26 cellular contexts compared by ENCODE assay signal in genomic region chr1:115299266-115299665, GRCh38. TPM values are rescaled to one million over a fixed set of nuclear protein-coding genes. Genes with fewer than 3 reads are reported as not detected.
DNase-seq lines count a peak whose midpoint lies in the region; ATAC-seq, FAIRE-seq and TF ChIP-seq lines count a peak whose summit lies in the region.
"Had no signal": no experiment of that assay in that cellular context is flagged by ENCODE, and none has a peak within 500 bp of the region (broad histone marks: within the 10 kb centered on the region; RNA-seq: fewer than 3 reads in every experiment).

No MANE protein-coding gene starts in this region.

- CTCF ChIA-PET in mammary epithelial cell (lab: Charles Lee; ENCODE audit: low non-redundant PET) = no interaction called here

- no peak for TF ChIP-seq CTCF in mammary epithelial cell (conservative IDR thresholded peaks at IDR 0.05 in 1 of 2, IDR thresholded peaks at IDR 0.05 in 1 of 2; ENCODE audit: extremely low read depth in 1 of 2, insufficient read depth in 1 of 2, low read depth in 1 of 2, low read length in 2 of 2)
- no peak for TF ChIP-seq CTCF in breast epithelium (IDR thresholded peaks at IDR 0.05)
- no peak for TF ChIP-seq CTCF in RWPE2 (IDR thresholded peaks at IDR 0.05; ENCODE audit: poor library complexity, severe bottlenecking)
- no peak for TF ChIP-seq CTCF in hepatocyte (IDR thresholded peaks at IDR 0.05; ENCODE audit: poor library complexity)

- peak; percentile 78 for DNase-seq in mammary epithelial cell
- DNase-seq in breast epithelium (ENCODE audit: low spot score in 2 of 2) = no peak
- DNase-seq in RWPE2 (ENCODE audit: low spot score) = no peak
- DNase-seq in hepatocyte (ENCODE audit: low spot score) = peak; percentile 26
- DNase-seq in sciatic nerve (ENCODE audit: low spot score) = no peak
- DNase-seq in HK-2 (ENCODE audit: unreplicated experiment) = no peak
- DNase-seq in small intestine = no peak
- DNase-seq: ACHN; activated CD4-positive, alpha-beta T cell treated with anti-CD3 and anti-CD28 coated beads, Interleukin-2, amount 50 U/mL, for 1 hour; activated CD8-positive, alpha-beta memory T cell treated with anti-CD3 and anti-CD28 coated beads, Interleukin-2, amount 50 U/mL, for 4 hours; activated naive CD8-positive, alpha-beta T cell treated with anti-CD3 and anti-CD28 coated beads, Interleukin-2, amount 50 U/mL, for 24 hours; dermis blood vessel endothelial cell; DMS 273 treated with DMSO at 0.1 percent for 48 hours; Karpas-422; NCI-H1092 treated with DMSO at 0.1 percent for 48 hours; nephron progenitor cell; SHP77 treated with DMSO at 0.1 percent for 48 hours; stimulated activated CD4-positive, alpha-beta T cell treated with anti-CD3 and anti-CD28 coated beads, Interleukin-2, amount 100 ng/mL, for 48 hours; stimulated activated naive CD4-positive, alpha-beta T cell treated with Interleukin-2 at 50 U/mL for 16 hours; T-helper 17 cell had no signal

- no peak for TF ChIP-seq POLR2A in breast epithelium (IDR thresholded peaks at IDR 0.05)

- H2AFZ ChIP-seq in mammary epithelial cell (ENCODE audit: low read depth, low read length) = no peak overlapping the region
- no peak overlapping the region for H2AFZ ChIP-seq in hepatocyte

- dilution Hi-C loops in mammary epithelial cell (cut with HindIII; ENCODE audit: low sequenced_read_pairs) = no loop called here

- no peak overlapping the region for H3K9ac ChIP-seq in mammary epithelial cell (ENCODE audit: insufficient read depth, low read length)

- H3K4me2 ChIP-seq in mammary epithelial cell (ENCODE audit: insufficient read depth, low read depth, low read length) (no peak overlapping the region), hepatocyte (no peak overlapping the region)

- no peaks in the 10 kb centered on the region for H3K27me3 ChIP-seq in mammary epithelial cell (ENCODE audit: insufficient read depth, low read length)
- no peaks in the 10 kb centered on the region for H3K27me3 ChIP-seq in breast epithelium
- no peaks in the 10 kb centered on the region for H3K27me3 ChIP-seq in RWPE2 (ENCODE audit: insufficient read depth, poor library complexity, severe bottlenecking)
- no peaks in the 10 kb centered on the region for H3K27me3 ChIP-seq in hepatocyte
- H3K27me3 ChIP-seq in small intestine (ENCODE audit: control insufficient read depth in 2 of 2, insufficient read depth in 2 of 2, low read length in 2 of 2) = no peaks in the 10 kb centered on the region
- H3K27me3 ChIP-seq: cardiac muscle cell had no signal

- H3K9me3 ChIP-seq in mammary epithelial cell (replicated peaks; ENCODE audit: insufficient read depth, low read length) = no peaks in the 10 kb centered on the region
- H3K9me3 ChIP-seq in breast epithelium = no peaks in the 10 kb centered on the region
- H3K9me3 ChIP-seq in RWPE2 (ENCODE audit: severe bottlenecking) = no peaks in the 10 kb centered on the region
- no peaks in the 10 kb centered on the region for H3K9me3 ChIP-seq in hepatocyte (ENCODE audit: low read depth)
- no peaks in the 10 kb centered on the region for H3K9me3 ChIP-seq in small intestine (ENCODE audit: control insufficient read depth, low read depth)

- FAIRE-seq in small intestine (lab: Jason Lieb, UNC) = no peak
- FAIRE-seq: HTR-8/SVneo, islet of Langerhans had no signal

- intact Hi-C loops in mammary epithelial cell (cut with micrococcal nuclease) = no loop called here
- intact Hi-C loops in breast epithelium (cut with DNase I; ENCODE audit: low total_unique reads) = no loop called here
- intact Hi-C loops in sciatic nerve (cut with DNase I) = no loop called here

- H3K36me3 ChIP-seq in mammary epithelial cell (ENCODE audit: insufficient read depth, low read length) = no peaks in the 10 kb centered on the region
- H3K36me3 ChIP-seq in breast epithelium = no peaks in the 10 kb centered on the region
- H3K36me3 ChIP-seq in RWPE2 (ENCODE audit: low read depth) = no peaks in the 10 kb centered on the region
- H3K36me3 ChIP-seq in hepatocyte (replicated peaks; ENCODE audit: insufficient read depth, low read depth) = no peaks in the 10 kb centered on the region
- no peaks in the 10 kb centered on the region for H3K36me3 ChIP-seq in small intestine (ENCODE audit: control insufficient read depth in 2 of 2, insufficient read depth in 2 of 2, low read length in 2 of 2)
- H3K36me3 ChIP-seq: cardiac muscle cell had no signal

- H3K4me1 ChIP-seq in mammary epithelial cell (ENCODE audit: insufficient read depth, low read length) (peaks cover 45% of the 10 kb centered on the region), breast epithelium (no peaks in the 10 kb centered on the region), RWPE2 (ENCODE audit: insufficient read depth, poor library complexity, severe bottlenecking) (peaks cover 36% of the 10 kb centered on the region), hepatocyte (ENCODE audit: insufficient read depth) (peaks cover 29% of the 10 kb centered on the region), small intestine (ENCODE audit: control insufficient read depth in 2 of 2, insufficient read depth in 1 of 2, low read depth in 1 of 2, low read length in 1 of 2) (no peaks in the 10 kb centered on the region)

- BruUV-seq in mammary epithelial cell (replicated peaks; lab: Mats Ljungman, UMichigan) = no TSS peak

- ATAC-seq in RWPE2 (ENCODE audit: low read depth) = no peak
- ATAC-seq in sciatic nerve = peak; percentile 44
- ATAC-seq in GM18519 (IDR thresholded peaks at IDR 0.05; ENCODE audit: low FRiP score, unreplicated experiment) = no peak
- ATAC-seq: activated naive CD8-positive, alpha-beta T cell treated with anti-CD3 and anti-CD28 coated beads, Interleukin-2, amount 50 U/mL, for 24 hours; T-helper 17 cell had no signal

- WGBS in mammary epithelial cell (ENCODE audit: low coverage, missing lambda C conversion rate) = 73% methylated on average over 2 of the region's 2 CpGs
- WGBS in hepatocyte (ENCODE audit: low lambda C conversion rate, missing lambda C conversion rate) = 69% methylated on average over 2 of the region's 2 CpGs
- 25 to 57% (median 39%) methylated on average over 2 of the region's 2 CpGs for WGBS in small intestine, 3 donors

- in situ Hi-C loops in mammary epithelial cell (cut with MboI; ENCODE audit: low sequenced_read_pairs in 2 of 2) = no loop called here

- H3K4me3 ChIP-seq in mammary epithelial cell (replicated peaks in 1 of 3; ENCODE audit: insufficient read depth in 1 of 3, low read depth in 2 of 3, low read length in 3 of 3) = no peak overlapping the region
- no peak overlapping the region for H3K4me3 ChIP-seq in breast epithelium
- no peak overlapping the region for H3K4me3 ChIP-seq in RWPE2 (ENCODE audit: severe bottlenecking)
- no peak overlapping the region for H3K4me3 ChIP-seq in hepatocyte
- no peak overlapping the region for H3K4me3 ChIP-seq in small intestine (ENCODE audit: low read depth in 1 of 2, low read length in 2 of 2)
- H3K4me3 ChIP-seq: cardiac muscle cell had no signal

- H3K9me2 ChIP-seq in hepatocyte (replicated peaks; ENCODE audit: insufficient read depth) = no peaks in the 10 kb centered on the region

- H4K20me1 ChIP-seq in mammary epithelial cell (ENCODE audit: insufficient read depth, low read length) = no peaks in the 10 kb centered on the region
- no peaks in the 10 kb centered on the region for H4K20me1 ChIP-seq in hepatocyte (ENCODE audit: insufficient read depth, poor library complexity, severe bottlenecking)

- H3K79me2 ChIP-seq in mammary epithelial cell (ENCODE audit: insufficient read depth, low read length) (no peaks in the 10 kb centered on the region), hepatocyte (no peaks in the 10 kb centered on the region)

- H3K27ac ChIP-seq in mammary epithelial cell (ENCODE audit: insufficient read depth, low read depth, low read length) = no peak overlapping the region
- H3K27ac ChIP-seq in breast epithelium = no peak overlapping the region
- peak overlapping the region; percentile 69 for H3K27ac ChIP-seq in RWPE2 (ENCODE audit: poor library complexity, severe bottlenecking)
- H3K27ac ChIP-seq in hepatocyte = peak overlapping the region; percentile 51
- H3K27ac ChIP-seq in small intestine (ENCODE audit: low read depth in 1 of 2, low read length in 1 of 2) = no peak overlapping the region
- H3K27ac ChIP-seq: cardiac muscle cell had no signal

RNA-seq across cellular contexts. Expression of gene NGF, which starts 38.8 kb away (rescaled TPM):
- total RNA-seq in mammary epithelial cell = 1 to 10 TPM in 1 of 2 donors, under 1 TPM in 1; 0.17 to 1.3 TPM
- polyA plus RNA-seq in mammary epithelial cell = not detected
- polyA minus RNA-seq in mammary epithelial cell = not detected
- 1 to 10 TPM in 2 of 3 donors, under 1 TPM in 1; 0.64 to 7.2 (median 3.4) TPM for total RNA-seq in breast epithelium
- total RNA-seq in hepatocyte = 0.37 and 0.64 TPM in 2 replicates
- polyA plus RNA-seq in hepatocyte = 0.60 and 2.6 TPM in 2 replicates
- total RNA-seq in sciatic nerve = 5.6 TPM
- 1 to 10 TPM in 1 of 3 donors, not detected in 2; 3.0 TPM for polyA plus RNA-seq in small intestine
- total RNA-seq: activated T-helper 2 cell treated with anti-CD3 and anti-CD28 coated beads, Interferon-gamma antibody, Interleukin-2, Interleukin-4, amounts not matched to agents 10 μg/mL and 5 μg/mL and 100 μg/mL, durations not matched to agents 14 hours and 24 hours and 36 hours; H4; T-helper 17 cell had no signal
- polyA plus RNA-seq: cardiac muscle cell had no signal

Comparison
In these comparisons a context has a peak if more than half of its experiments do, and no peak if none do; other contexts are left out.
1. DNase-seq: peak in mammary epithelial cell (single experiment) and hepatocyte (single experiment); none in breast epithelium (0 of 2), RWPE2 (single experiment), sciatic nerve (single experiment), HK-2 (single experiment) and small intestine (single experiment).
2. H3K27ac ChIP-seq: peak in RWPE2 (single experiment) and hepatocyte (single experiment); none in mammary epithelial cell (single experiment), breast epithelium (0 of 2) and small intestine (0 of 2).